In genomic region chrX:123256378-123256777, GRCh38 we compare ENCODE assay signal across 22 cellular contexts.
DNase-seq lines count a peak whose midpoint lies in the region; ATAC-seq and TF ChIP-seq lines count a peak whose summit lies in the region.
"Had no signal": no experiment of that assay in that cellular context is flagged by ENCODE, and none has a peak within 500 bp of the region (broad histone marks: within the 10 kb centered on the region; RNA-seq: fewer than 3 reads in every experiment).

No MANE protein-coding gene starts in this region.

- H3K27me3 Mint-ChIP-seq in natural killer cell (ENCODE audit: low read depth in 2 of 2), result no peaks in the 10 kb centered on the region
- no peaks in the 10 kb centered on the region for H3K27me3 Mint-ChIP-seq in activated CD4-positive, alpha-beta T cell treated with anti-CD3 and anti-CD28 coated beads for 36 hours
- H3K27me3 Mint-ChIP-seq: activated CD4-positive, alpha-beta T cell treated with anti-CD3 and anti-CD28 coated beads, Interleukin-2, amount 10 ng/mL, durations not matched to agents 24 days and 14 days had no signal

- H3K9me3 Mint-ChIP-seq in natural killer cell, result peaks cover 2 to 3% of the 10 kb centered on the region in 2 donors
- H3K9me3 Mint-ChIP-seq in activated CD4-positive, alpha-beta T cell treated with anti-CD3 and anti-CD28 coated beads for 36 hours (ENCODE audit: low read depth), result no peaks in the 10 kb centered on the region

- TF ChIP-seq CTCF in natural killer cell (IDR thresholded peaks at IDR 0.05) (no peak), heart right ventricle (IDR thresholded peaks at IDR 0.05) (no peak)

- no peaks in the 10 kb centered on the region for H3K27me3 ChIP-seq in heart right ventricle
- H3K27me3 ChIP-seq: spleen had no signal

- peak; percentile 25 for DNase-seq in MV-4-11 (lab: John Stamatoyannopoulos, UW)
- no peak for DNase-seq in NCI-H774 (lab: John Stamatoyannopoulos, UW)
- DNase-seq in natural killer cell, result no peak
- DNase-seq in heart right ventricle, result no peak
- no peak for DNase-seq in activated CD4-positive, alpha-beta T cell treated with anti-CD3 and anti-CD28 coated beads for 36 hours
- DNase-seq: ACHN; activated CD4-positive, alpha-beta T cell treated with anti-CD3 and anti-CD28 coated beads, Interleukin-2, amount 10 ng/mL, durations not matched to agents 24 days and 14 days; activated effector memory CD4-positive, alpha-beta T cell treated with Interleukin-2 at 50 U/mL for 16 hours; C1 segment of cervical spinal cord; cortex of kidney; hypothalamus; Karpas-422; lower lobe of right lung; NCI-H1048; NCI-H2081 treated with DMSO at 0.1 percent for 48 hours; NCI-H510A; retina; spleen had no signal

- H3K27ac ChIP-seq in heart right ventricle, result no peak overlapping the region
- H3K27ac ChIP-seq: breast epithelium, lower lobe of right lung, spleen had no signal

- H3K4me1 Mint-ChIP-seq in natural killer cell, result no peaks in the 10 kb centered on the region
- no peaks in the 10 kb centered on the region for H3K4me1 Mint-ChIP-seq in activated CD4-positive, alpha-beta T cell treated with anti-CD3 and anti-CD28 coated beads for 36 hours
- H3K4me1 Mint-ChIP-seq: activated CD4-positive, alpha-beta T cell treated with anti-CD3 and anti-CD28 coated beads, Interleukin-2, amount 10 ng/mL, durations not matched to agents 24 days and 14 days had no signal

- H3K9me3 ChIP-seq in heart right ventricle, result no peaks in the 10 kb centered on the region
- H3K9me3 ChIP-seq: breast epithelium, lower lobe of right lung, spleen had no signal

- POLR2A ChIA-PET in activated CD4-positive, alpha-beta T cell treated with anti-CD3 and anti-CD28 coated beads for 36 hours (lab: Charles Lee), result no interaction called here

- H3K27ac Mint-ChIP-seq in natural killer cell, result no peak overlapping the region
- H3K27ac Mint-ChIP-seq in activated CD4-positive, alpha-beta T cell treated with anti-CD3 and anti-CD28 coated beads for 36 hours, result no peak overlapping the region
- H3K27ac Mint-ChIP-seq: activated CD4-positive, alpha-beta T cell treated with anti-CD3 and anti-CD28 coated beads, Interleukin-2, amount 10 ng/mL, durations not matched to agents 24 days and 14 days had no signal

- H3K36me3 Mint-ChIP-seq in natural killer cell, result no peaks in the 10 kb centered on the region
- H3K36me3 Mint-ChIP-seq in activated CD4-positive, alpha-beta T cell treated with anti-CD3 and anti-CD28 coated beads for 36 hours (ENCODE audit: low read depth), result no peaks in the 10 kb centered on the region

- no peak overlapping the region for H3K4me3 Mint-ChIP-seq in natural killer cell
- no peak overlapping the region for H3K4me3 Mint-ChIP-seq in activated CD4-positive, alpha-beta T cell treated with anti-CD3 and anti-CD28 coated beads for 36 hours
- H3K4me3 Mint-ChIP-seq: activated CD4-positive, alpha-beta T cell treated with anti-CD3 and anti-CD28 coated beads, Interleukin-2, amount 10 ng/mL, durations not matched to agents 24 days and 14 days had no signal

- ATAC-seq in GM18505 (IDR thresholded peaks at IDR 0.05; ENCODE audit: unreplicated experiment), result peak; percentile 81
- ATAC-seq in GM19324 (IDR thresholded peaks at IDR 0.05; ENCODE audit: low FRiP score, unreplicated experiment), result peak; percentile 90
- peak; percentile 88 for ATAC-seq in HG02798 (IDR thresholded peaks at IDR 0.05; ENCODE audit: poor library complexity, unreplicated experiment)
- ATAC-seq in natural killer cell, result no peak
- no peak for ATAC-seq in heart right ventricle
- no peak for ATAC-seq in activated CD4-positive, alpha-beta T cell treated with anti-CD3 and anti-CD28 coated beads for 36 hours
- ATAC-seq: lower lobe of right lung had no signal

- H3K4me1 ChIP-seq in heart right ventricle, result no peaks in the 10 kb centered on the region
- H3K4me1 ChIP-seq: breast epithelium, lower lobe of right lung, spleen had no signal

- WGBS in heart right ventricle, 2 donors, result 85 to 86% methylated on average over 1 of the region's 1 CpG

- CTCF ChIA-PET in activated CD4-positive, alpha-beta T cell treated with anti-CD3 and anti-CD28 coated beads for 36 hours (lab: Charles Lee), result no interaction called here

- H3K4me3 ChIP-seq in heart right ventricle, result no peak overlapping the region
- H3K4me3 ChIP-seq: breast epithelium, lower lobe of right lung, spleen had no signal

- intact Hi-C loops in natural killer cell (cut with micrococcal nuclease), result no loop called here
- intact Hi-C loops in heart right ventricle (cut with DNase I), result loop anchor here in 1 of 10 donors (5.0 kb wide), 1 partner anchor 459 kb away; no protein-coding TSS in a partner anchor
- intact Hi-C loops in activated CD4-positive, alpha-beta T cell treated with anti-CD3 and anti-CD28 coated beads for 36 hours (cut with DNase I, micrococcal nuclease), result no loop called here

- no peaks in the 10 kb centered on the region for H3K36me3 ChIP-seq in heart right ventricle
- H3K36me3 ChIP-seq: breast epithelium, lower lobe of right lung, spleen had no signal

- no peak for TF ChIP-seq POLR2A in GM18505 (IDR thresholded peaks at IDR 0.05; ENCODE audit: borderline replicate concordance, extremely low read depth, insufficient read depth, insufficient read length)

Comparison
In these comparisons a context has a peak if more than half of its experiments do, and no peak if none do; other contexts are left out.
1. ATAC-seq: peak in GM18505 (single experiment), GM19324 (single experiment) and HG02798 (single experiment); none in natural killer cell (0 of 3), heart right ventricle (0 of 8) and activated CD4-positive, alpha-beta T cell treated with anti-CD3 and anti-CD28 coated beads for 36 hours (single experiment).